Comparison of ENCODE assay signal across 1 cellular context in genomic region chr5:111689576-111689975, GRCh38.
TF ChIP-seq lines count a peak whose summit lies in the region.

No MANE protein-coding gene starts in this region.

TF ChIP-seq in GM12878, 131 proteins besides CTCF, POLR2A, EP300 and RAD21 (continued from another document):
- TF ChIP-seq PRDM15 (CRISPR knock-in tag; IDR thresholded peaks at IDR 0.05) (no peak), TARDBP (IDR thresholded peaks at IDR 0.05; ENCODE audit: borderline replicate concordance) (no peak), PAX8 (IDR thresholded peaks at IDR 0.05) (no peak), RCOR1 (conservative IDR thresholded peaks at IDR 0.05; ENCODE audit: low read depth, low read length) (no peak), RELA (IDR thresholded peaks at IDR 0.05; ENCODE audit: borderline replicate concordance, partially characterized antibody) (no peak), ZBED1 (IDR thresholded peaks at IDR 0.05; ENCODE audit: borderline replicate concordance) (no peak), MEF2A (IDR thresholded peaks at IDR 0.05; ENCODE audit: insufficient read depth, low read depth, low read length) (no peak), BMI1 (IDR thresholded peaks at IDR 0.05; ENCODE audit: borderline replicate concordance) (no peak), BCL11A (IDR thresholded peaks at IDR 0.05; ENCODE audit: low read depth, low read length) (no peak), CUX1 (IDR thresholded peaks at IDR 0.05; ENCODE audit: insufficient replicate concordance, low read depth, low read length) (no peak), E2F4 (IDR thresholded peaks at IDR 0.05; ENCODE audit: low read depth, low read length) (no peak), MAX (IDR thresholded peaks at IDR 0.05; ENCODE audit: low read depth, low read length) (no peak), SKIL (IDR thresholded peaks at IDR 0.05; ENCODE audit: low read depth, poor library complexity, severe bottlenecking) (no peak)
